Comparison of ENCODE assay signal across 33 cellular contexts in genomic region chr17:79107499-79108231, GRCh38.
"Had no signal": no experiment of that assay in that cellular context is flagged by ENCODE, and none has a peak within 500 bp of the region (broad histone marks: within the 10 kb centered on the region; RNA-seq: fewer than 3 reads in every experiment).

No MANE protein-coding gene starts in this region.

- H3K4me3 ChIP-seq: adrenal gland, esophagus muscularis mucosa, gastrocnemius medialis, heart left ventricle had no signal

- H3K9me3 ChIP-seq: adrenal gland, esophagus muscularis mucosa, gastrocnemius medialis, heart left ventricle had no signal

- H3K36me3 Mint-ChIP-seq: activated CD4-positive, alpha-beta memory T cell treated with anti-CD3 and anti-CD28 coated beads for 36 hours; activated CD8-positive, alpha-beta memory T cell treated with anti-CD3 and anti-CD28 coated beads, Interleukin-2, amount 10 ng/mL, durations not matched to agents 7 days and 5 days; activated naive CD4-positive, alpha-beta T cell treated with anti-CD3 and anti-CD28 coated beads, Interleukin-2, amount 50 U/mL, for 24 hours; activated naive CD8-positive, alpha-beta T cell treated with anti-CD3 and anti-CD28 coated beads for 36 hours had no signal

- H3K27ac ChIP-seq: adrenal gland, brain microvascular endothelial cell, esophagus muscularis mucosa, foreskin keratinocyte, gastrocnemius medialis, heart left ventricle had no signal

- H3K4me1 ChIP-seq: adrenal gland, esophagus muscularis mucosa, foreskin keratinocyte, gastrocnemius medialis, heart left ventricle had no signal

- H3K9me3 Mint-ChIP-seq: activated CD4-positive, alpha-beta memory T cell treated with anti-CD3 and anti-CD28 coated beads for 36 hours; activated naive CD4-positive, alpha-beta T cell treated with anti-CD3 and anti-CD28 coated beads for 36 hours; activated naive CD4-positive, alpha-beta T cell treated with anti-CD3 and anti-CD28 coated beads, Interleukin-2, amount 50 U/mL, for 24 hours; activated naive CD8-positive, alpha-beta T cell treated with anti-CD3 and anti-CD28 coated beads for 36 hours; activated naive CD8-positive, alpha-beta T cell treated with anti-CD3 and anti-CD28 coated beads, Interleukin-2, amount 50 U/mL, for 24 hours; activated T-helper 1 cell treated with anti-CD3 and anti-CD28 coated beads, Interleukin-12 subunit alpha, Interleukin-12 subunit beta, Interleukin-2, Interleukin-4 antibody, amounts not matched to agents 30 ng/mL and 10 ng/mL and 1 ng/mL, durations not matched to agents 14 hours and 24 hours and 36 hours; activated T-helper 2 cell treated with anti-CD3 and anti-CD28 coated beads, Interferon-gamma antibody, Interleukin-2, Interleukin-4, amounts not matched to agents 10 μg/mL and 5 μg/mL and 100 μg/mL, durations not matched to agents 14 hours and 24 hours and 36 hours; central memory CD8-positive, alpha-beta T cell; effector memory CD8-positive, alpha-beta T cell had no signal

- H3K36me3 ChIP-seq: adrenal gland, brain microvascular endothelial cell, esophagus muscularis mucosa, gastrocnemius medialis, heart left ventricle had no signal

- ATAC-seq: activated CD8-positive, alpha-beta memory T cell treated with anti-CD3 and anti-CD28 coated beads, Interleukin-2, amount 10 ng/mL, durations not matched to agents 7 days and 5 days; activated naive CD8-positive, alpha-beta T cell treated with anti-CD3 and anti-CD28 coated beads, Interleukin-2, amount 50 U/mL, for 24 hours; effector memory CD8-positive, alpha-beta T cell; foreskin keratinocyte; gastrocnemius medialis; heart left ventricle had no signal

- DNase-seq: activated CD4-positive, alpha-beta memory T cell treated with anti-CD3 and anti-CD28 coated beads for 36 hours; activated CD4-positive, alpha-beta T cell treated with anti-CD3 and anti-CD28 coated beads for 1 hour; activated CD4-positive, alpha-beta T cell treated with anti-CD3 and anti-CD28 coated beads for 4 hours; activated CD8-positive, alpha-beta memory T cell treated with anti-CD3 and anti-CD28 coated beads, Interleukin-2, amount 10 ng/mL, durations not matched to agents 7 days and 5 days; activated CD8-positive, alpha-beta memory T cell treated with anti-CD3 and anti-CD28 coated beads, Interleukin-2, amount 50 U/mL, for 4 hours; activated CD8-positive, alpha-beta T cell treated with anti-CD3 and anti-CD28 coated beads, Interleukin-2, amount 10 ng/mL, durations not matched to agents 7 days and 5 days; activated effector memory CD4-positive, alpha-beta T cell treated with anti-CD3 and anti-CD28 coated beads, Interleukin-2, amount 50 U/mL, for 16 hours; activated naive CD4-positive, alpha-beta T cell treated with anti-CD3 and anti-CD28 coated beads for 36 hours; activated naive CD8-positive, alpha-beta T cell treated with anti-CD3 and anti-CD28 coated beads for 36 hours; activated naive CD8-positive, alpha-beta T cell treated with anti-CD3 and anti-CD28 coated beads, Interleukin-2, amount 50 U/mL, for 24 hours; activated T-cell treated with anti-CD3 and anti-CD28 coated beads, Interleukin-2, amount 50 U/mL, for 1 hour; activated T-cell treated with anti-CD3 and anti-CD28 coated beads, Interleukin-2, amount 50 U/mL, for 48 hours; adrenal gland; amygdala; aorta; brain microvascular endothelial cell; cortex of kidney; dermis blood vessel endothelial cell; effector CD4-positive, alpha-beta T cell; effector memory CD8-positive, alpha-beta T cell; erythroblast; foreskin keratinocyte; gastrocnemius medialis; glutamatergic neuron; heart left ventricle; T-helper 2 cell had no signal

- H3K4me1 Mint-ChIP-seq: activated CD8-positive, alpha-beta memory T cell treated with anti-CD3 and anti-CD28 coated beads, Interleukin-2, amount 10 ng/mL, durations not matched to agents 7 days and 5 days; activated naive CD4-positive, alpha-beta T cell treated with anti-CD3 and anti-CD28 coated beads, Interleukin-2, amount 50 U/mL, for 24 hours; activated naive CD8-positive, alpha-beta T cell treated with anti-CD3 and anti-CD28 coated beads for 36 hours; activated naive CD8-positive, alpha-beta T cell treated with anti-CD3 and anti-CD28 coated beads, Interleukin-2, amount 50 U/mL, for 24 hours; central memory CD8-positive, alpha-beta T cell had no signal

- H3K4me3 Mint-ChIP-seq: activated CD4-positive, alpha-beta memory T cell treated with anti-CD3 and anti-CD28 coated beads for 36 hours; activated CD8-positive, alpha-beta memory T cell treated with anti-CD3 and anti-CD28 coated beads, Interleukin-2, amount 10 ng/mL, durations not matched to agents 7 days and 5 days; activated CD8-positive, alpha-beta T cell treated with anti-CD3 and anti-CD28 coated beads, Interleukin-2, amount 10 ng/mL, durations not matched to agents 7 days and 5 days; activated naive CD4-positive, alpha-beta T cell treated with anti-CD3 and anti-CD28 coated beads for 36 hours; activated naive CD4-positive, alpha-beta T cell treated with anti-CD3 and anti-CD28 coated beads, Interleukin-2, amount 50 U/mL, for 24 hours; activated naive CD8-positive, alpha-beta T cell treated with anti-CD3 and anti-CD28 coated beads for 36 hours; activated naive CD8-positive, alpha-beta T cell treated with anti-CD3 and anti-CD28 coated beads, Interleukin-2, amount 50 U/mL, for 24 hours; activated T-helper 1 cell treated with anti-CD3 and anti-CD28 coated beads, Interleukin-12 subunit alpha, Interleukin-12 subunit beta, Interleukin-2, Interleukin-4 antibody, amounts not matched to agents 30 ng/mL and 10 ng/mL and 1 ng/mL, durations not matched to agents 14 hours and 24 hours and 36 hours; central memory CD8-positive, alpha-beta T cell; effector memory CD8-positive, alpha-beta T cell had no signal

- FAIRE-seq: bronchial epithelial cell, colon had no signal

- H3K27ac Mint-ChIP-seq: activated CD4-positive, alpha-beta memory T cell treated with anti-CD3 and anti-CD28 coated beads for 36 hours; activated CD8-positive, alpha-beta memory T cell treated with anti-CD3 and anti-CD28 coated beads, Interleukin-2, amount 10 ng/mL, durations not matched to agents 7 days and 5 days; activated CD8-positive, alpha-beta T cell treated with anti-CD3 and anti-CD28 coated beads, Interleukin-2, amount 10 ng/mL, durations not matched to agents 7 days and 5 days; activated naive CD4-positive, alpha-beta T cell treated with anti-CD3 and anti-CD28 coated beads for 36 hours; activated naive CD4-positive, alpha-beta T cell treated with anti-CD3 and anti-CD28 coated beads, Interleukin-2, amount 50 U/mL, for 24 hours; activated naive CD8-positive, alpha-beta T cell treated with anti-CD3 and anti-CD28 coated beads for 36 hours; activated naive CD8-positive, alpha-beta T cell treated with anti-CD3 and anti-CD28 coated beads, Interleukin-2, amount 50 U/mL, for 24 hours; activated T-helper 1 cell treated with anti-CD3 and anti-CD28 coated beads, Interleukin-12 subunit alpha, Interleukin-12 subunit beta, Interleukin-2, Interleukin-4 antibody, amounts not matched to agents 30 ng/mL and 10 ng/mL and 1 ng/mL, durations not matched to agents 14 hours and 24 hours and 36 hours; activated T-helper 2 cell treated with anti-CD3 and anti-CD28 coated beads, Interferon-gamma antibody, Interleukin-2, Interleukin-4, amounts not matched to agents 10 μg/mL and 5 μg/mL and 100 μg/mL, durations not matched to agents 14 hours and 24 hours and 36 hours; effector memory CD8-positive, alpha-beta T cell had no signal
